Comparison of ENCODE assay signal across 1 cellular context in the genomic region with DNA sequence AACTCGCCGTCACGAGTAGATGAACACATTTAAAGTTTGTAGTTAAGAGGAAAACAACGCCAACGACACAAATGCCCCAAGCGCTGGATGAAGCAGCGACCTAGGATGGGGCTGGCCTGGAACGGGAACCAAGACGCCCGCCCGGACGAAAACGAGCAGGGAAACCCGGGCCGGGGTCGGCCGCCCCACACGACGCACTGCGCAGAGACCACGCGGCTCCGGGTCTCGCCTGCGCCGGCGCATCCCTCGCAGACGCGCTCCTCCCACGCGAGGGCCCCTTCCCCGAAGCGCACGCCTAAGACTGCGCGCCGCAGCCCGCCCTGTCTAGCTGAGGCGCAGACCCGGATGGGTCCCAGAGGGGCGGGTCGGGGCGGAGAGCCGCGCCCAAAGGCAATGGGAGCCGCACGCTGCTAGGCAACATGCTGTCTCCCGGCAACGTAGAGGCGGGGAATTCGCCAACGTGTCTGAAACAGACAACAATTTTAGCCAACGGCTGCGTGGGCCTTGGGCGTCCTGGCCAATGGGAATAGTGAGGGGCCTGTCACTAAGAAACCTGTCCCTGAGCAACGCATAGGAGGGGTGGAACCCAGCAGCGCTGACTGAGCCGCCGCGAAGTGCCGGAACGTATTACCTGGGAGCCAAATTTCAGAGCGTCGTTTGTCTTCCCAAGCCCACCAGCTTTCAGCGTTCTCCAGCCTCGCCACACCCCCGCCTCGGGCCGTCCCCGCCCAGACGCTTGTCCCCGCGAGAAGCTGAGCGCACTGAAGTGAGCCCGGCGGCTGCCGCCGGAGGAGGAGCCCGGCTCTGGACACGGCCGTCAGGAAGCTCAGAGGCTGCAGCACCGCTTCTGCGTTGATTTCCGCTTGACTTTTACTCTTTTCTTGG.
TF ChIP-seq lines count a peak whose summit lies in the region.

No MANE protein-coding gene starts in this region.

TF ChIP-seq in GM12878, 131 proteins besides CTCF, POLR2A, EP300 and RAD21 (continued from another document):
- no peak for TF ChIP-seq PML (IDR thresholded peaks at IDR 0.05; ENCODE audit: low read length)
